In the genomic region with DNA sequence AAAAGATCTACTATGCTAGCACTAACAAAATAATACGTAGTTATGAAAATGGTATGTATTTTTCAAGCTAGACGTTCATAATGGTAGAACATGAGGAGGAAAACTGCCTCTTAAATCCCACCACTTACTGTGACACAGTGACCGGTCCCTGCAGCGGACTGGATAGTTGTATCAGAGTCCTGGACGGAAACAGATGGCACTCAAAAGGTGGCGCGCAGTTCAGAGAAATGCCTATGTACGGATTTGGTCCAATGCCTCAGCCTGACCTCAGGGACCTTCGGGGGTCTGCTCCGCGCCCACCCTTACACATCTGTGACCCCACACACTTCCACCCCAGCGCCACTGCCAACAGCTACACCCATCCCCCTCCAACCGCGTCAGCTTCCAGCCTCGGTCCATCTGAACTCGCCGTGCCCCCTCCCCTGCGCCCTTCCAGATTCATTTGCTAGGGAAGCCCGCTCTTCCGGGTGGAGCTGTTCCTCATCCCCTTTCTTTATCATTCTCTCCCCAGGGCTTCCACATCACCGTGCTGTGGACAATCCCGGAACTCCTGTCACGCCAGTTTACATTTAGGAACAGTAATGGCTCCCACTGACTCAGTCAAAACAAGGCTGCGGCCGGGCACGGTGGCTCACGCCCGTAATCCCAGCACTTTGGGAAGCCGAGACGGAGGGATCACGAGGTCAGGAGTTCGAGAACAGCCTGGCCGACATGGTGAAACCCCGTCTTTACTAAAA, we compare ENCODE assay signal across 1 cellular context.
TF ChIP-seq lines count a peak whose summit lies in the region.

No MANE protein-coding gene starts in this region.

TF ChIP-seq in HCT116, 20 proteins besides CTCF, POLR2A, EP300 and RAD21:
- peak; percentile 54 for TF ChIP-seq YY1 (IDR thresholded peaks at IDR 0.05; ENCODE audit: extremely low read depth, insufficient replicate concordance, low read depth, low read length)
- peak; percentile 26 for TF ChIP-seq TCF7L2 (IDR thresholded peaks at IDR 0.05; ENCODE audit: borderline replicate concordance, extremely low read depth, insufficient read depth, insufficient read length)
- no peak; the same call in 1 of the 2 replicates for TF ChIP-seq POLR2AphosphoS5 (IDR thresholded peaks at IDR 0.05; ENCODE audit: low read depth, low read length)
